ENCODE assay signal across 1 cellular context in the genomic region with DNA sequence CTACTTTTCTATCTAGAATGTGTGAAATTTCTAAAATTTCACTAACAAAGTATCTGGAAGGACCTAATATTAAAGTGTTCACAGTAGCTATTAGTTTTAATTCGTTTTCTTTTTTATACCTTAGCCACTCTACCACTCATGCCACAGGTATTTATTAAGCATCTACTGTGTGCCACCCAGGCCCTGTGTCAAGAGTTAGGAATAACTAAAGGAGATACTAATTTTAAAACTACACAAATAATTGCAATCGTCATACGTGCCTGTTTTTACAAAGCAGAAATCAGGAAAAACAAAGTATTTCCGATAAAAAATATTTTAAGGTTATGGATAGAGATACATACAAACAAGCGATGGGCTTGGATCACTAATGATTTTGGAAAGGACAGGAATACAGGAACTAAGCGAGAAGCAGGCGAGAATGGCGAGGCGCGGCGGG.
A peak's percentile ranks its signal among the peaks of the same experiment; 100 is the strongest.
TF ChIP-seq lines count a peak whose summit lies in the region.

No MANE protein-coding gene starts in this region.

TF ChIP-seq in K562, 482 proteins besides CTCF, POLR2A, EP300 and RAD21 (continues in another document):
- TF ChIP-seq BACH1 (tag; IDR thresholded peaks at IDR 0.05), result peak; percentile 39; the same call in 1 of the 2 replicates
- no peak for TF ChIP-seq TCF7 (IDR thresholded peaks at IDR 0.05; ENCODE audit: borderline replicate concordance)
- TF ChIP-seq TAF9B (IDR thresholded peaks at IDR 0.05; ENCODE audit: partially characterized antibody), result peak; percentile 74
- TF ChIP-seq, protein P1, sequence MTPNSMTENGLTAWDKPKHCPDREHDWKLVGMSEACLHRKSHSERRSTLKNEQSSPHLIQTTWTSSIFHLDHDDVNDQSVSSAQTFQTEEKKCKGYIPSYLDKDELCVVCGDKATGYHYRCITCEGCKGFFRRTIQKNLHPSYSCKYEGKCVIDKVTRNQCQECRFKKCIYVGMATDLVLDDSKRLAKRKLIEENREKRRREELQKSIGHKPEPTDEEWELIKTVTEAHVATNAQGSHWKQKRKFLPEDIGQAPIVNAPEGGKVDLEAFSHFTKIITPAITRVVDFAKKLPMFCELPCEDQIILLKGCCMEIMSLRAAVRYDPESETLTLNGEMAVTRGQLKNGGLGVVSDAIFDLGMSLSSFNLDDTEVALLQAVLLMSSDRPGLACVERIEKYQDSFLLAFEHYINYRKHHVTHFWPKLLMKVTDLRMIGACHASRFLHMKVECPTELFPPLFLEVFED (CRISPR knock-in tag; conservative IDR thresholded peaks at IDR 0.05), result no peak
- no peak for TF ChIP-seq KAT8 (IDR thresholded peaks at IDR 0.05; ENCODE audit: low read depth)
- TF ChIP-seq KDM5B (IDR thresholded peaks at IDR 0.05; ENCODE audit: insufficient replicate concordance, low read depth, low read length), result peak; percentile 86
- TF ChIP-seq, protein P2, sequence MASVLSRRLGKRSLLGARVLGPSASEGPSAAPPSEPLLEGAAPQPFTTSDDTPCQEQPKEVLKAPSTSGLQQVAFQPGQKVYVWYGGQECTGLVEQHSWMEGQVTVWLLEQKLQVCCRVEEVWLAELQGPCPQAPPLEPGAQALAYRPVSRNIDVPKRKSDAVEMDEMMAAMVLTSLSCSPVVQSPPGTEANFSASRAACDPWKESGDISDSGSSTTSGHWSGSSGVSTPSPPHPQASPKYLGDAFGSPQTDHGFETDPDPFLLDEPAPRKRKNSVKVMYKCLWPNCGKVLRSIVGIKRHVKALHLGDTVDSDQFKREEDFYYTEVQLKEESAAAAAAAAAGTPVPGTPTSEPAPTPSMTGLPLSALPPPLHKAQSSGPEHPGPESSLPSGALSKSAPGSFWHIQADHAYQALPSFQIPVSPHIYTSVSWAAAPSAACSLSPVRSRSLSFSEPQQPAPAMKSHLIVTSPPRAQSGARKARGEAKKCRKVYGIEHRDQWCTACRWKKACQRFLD (CRISPR knock-in tag; IDR thresholded peaks at IDR 0.05), result no peak; the same call in 1 of the 2 replicates
- no peak for TF ChIP-seq SMARCB1 (IDR thresholded peaks at IDR 0.05; ENCODE audit: insufficient read length, low read depth)
- no peak for TF ChIP-seq U2AF1 (optimal IDR thresholded peaks at IDR 0.05; ENCODE audit: low read depth, low read length)
- TF ChIP-seq SRSF3 (IDR thresholded peaks at IDR 0.05; ENCODE audit: insufficient read depth, low read length), result no peak
- TF ChIP-seq, protein P3, sequence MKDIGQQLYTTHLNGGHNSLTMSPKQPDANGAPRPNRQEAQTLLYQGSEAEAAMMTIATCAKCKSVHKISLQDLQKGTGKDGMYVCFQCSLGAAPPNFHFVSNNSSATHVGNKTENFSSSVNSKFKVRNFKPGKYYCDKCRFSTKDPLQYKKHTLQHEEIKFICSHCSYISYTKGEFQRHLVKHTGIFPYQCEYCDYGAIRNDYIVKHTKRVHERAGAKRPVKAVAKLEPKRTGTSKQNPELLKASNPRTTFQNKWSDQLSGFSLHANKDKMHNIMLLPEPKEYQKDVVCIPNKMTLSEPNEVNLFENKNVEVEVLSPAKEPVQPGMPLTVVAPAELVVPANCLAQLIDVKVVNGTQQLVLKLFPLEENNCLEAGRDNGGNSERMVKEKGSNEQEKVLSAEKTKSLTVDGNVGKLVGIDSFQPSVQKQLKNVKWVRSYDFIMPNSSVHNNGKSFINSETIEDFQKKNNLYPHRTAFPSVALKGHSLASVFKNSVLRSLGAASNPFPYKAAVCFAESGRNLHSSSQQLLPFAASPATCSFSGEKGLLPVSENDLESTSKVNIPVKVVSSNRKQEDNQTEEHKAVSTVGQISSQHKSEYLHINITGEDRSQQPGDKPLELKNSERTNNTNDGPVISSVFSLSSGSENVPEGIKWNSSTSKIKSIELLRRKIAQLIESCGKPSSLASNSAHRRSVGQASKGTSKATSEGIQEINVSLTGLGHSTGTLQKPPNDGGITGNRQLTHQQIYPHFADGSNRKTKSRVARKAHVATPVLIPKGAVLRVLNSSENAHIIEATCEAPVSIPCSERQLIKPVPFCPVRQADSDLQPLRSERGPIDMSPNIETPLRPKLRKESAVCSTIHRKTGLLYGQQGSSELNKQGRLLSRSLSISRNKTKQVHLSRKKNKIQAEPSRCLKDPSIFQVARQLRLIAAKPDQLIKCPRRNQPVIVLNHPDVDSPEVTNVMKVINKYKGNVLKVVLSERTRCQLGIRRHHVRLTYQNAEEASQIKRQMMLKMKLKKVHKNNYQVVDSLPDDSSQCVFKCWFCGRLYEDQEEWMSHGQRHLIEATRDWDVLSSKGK (CRISPR knock-in tag; IDR thresholded peaks at IDR 0.05), result no peak
- no peak for TF ChIP-seq LCOR (CRISPR knock-in tag; IDR thresholded peaks at IDR 0.05)
- TF ChIP-seq FOXP1 (CRISPR knock-in tag; IDR thresholded peaks at IDR 0.05), result no peak
- TF ChIP-seq TAF1 (IDR thresholded peaks at IDR 0.05; ENCODE audit: control insufficient read depth, extremely low read depth, insufficient read depth, low read length, severe bottlenecking), result no peak
- TF ChIP-seq OTX1 (CRISPR knock-in tag; IDR thresholded peaks at IDR 0.05), result peak; percentile 7; the same call in 1 of the 2 replicates
- TF ChIP-seq ZBTB1 (CRISPR knock-in tag; IDR thresholded peaks at IDR 0.05; ENCODE audit: borderline replicate concordance, low read depth), result no peak
- TF ChIP-seq ESRRA (IDR thresholded peaks at IDR 0.05; ENCODE audit: borderline replicate concordance, low read depth), result no peak
- TF ChIP-seq, protein P4, sequence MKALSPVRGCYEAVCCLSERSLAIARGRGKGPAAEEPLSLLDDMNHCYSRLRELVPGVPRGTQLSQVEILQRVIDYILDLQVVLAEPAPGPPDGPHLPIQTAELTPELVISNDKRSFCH (CRISPR knock-in tag; IDR thresholded peaks at IDR 0.05), result no peak
- TF ChIP-seq, protein P4 (tag; IDR thresholded peaks at IDR 0.05), result no peak
- no peak for TF ChIP-seq ZNF121 (CRISPR knock-in tag; conservative IDR thresholded peaks at IDR 0.05)
- TF ChIP-seq DIDO1 (tag; IDR thresholded peaks at IDR 0.05; ENCODE audit: low read depth), result no peak
- TF ChIP-seq POLR2B (IDR thresholded peaks at IDR 0.05; ENCODE audit: low read depth, partially characterized antibody), result peak; percentile 71
- peak; percentile 87 for TF ChIP-seq TAF7 (tag; IDR thresholded peaks at IDR 0.05)
- no peak for TF ChIP-seq ZNF79 (CRISPR knock-in tag; IDR thresholded peaks at IDR 0.05; ENCODE audit: low read depth)
- peak; percentile 44; the same call in 1 of the 2 replicates for TF ChIP-seq SMARCA4 (IDR thresholded peaks at IDR 0.05)
- TF ChIP-seq NUFIP1 (IDR thresholded peaks at IDR 0.05; ENCODE audit: partially characterized antibody), result no peak
- TF ChIP-seq ZNF324 (CRISPR knock-in tag; IDR thresholded peaks at IDR 0.05), result no peak
- TF ChIP-seq, protein P5, sequence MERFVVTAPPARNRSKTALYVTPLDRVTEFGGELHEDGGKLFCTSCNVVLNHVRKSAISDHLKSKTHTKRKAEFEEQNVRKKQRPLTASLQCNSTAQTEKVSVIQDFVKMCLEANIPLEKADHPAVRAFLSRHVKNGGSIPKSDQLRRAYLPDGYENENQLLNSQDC (CRISPR knock-in tag; IDR thresholded peaks at IDR 0.05), result no peak
- TF ChIP-seq, protein P6, sequence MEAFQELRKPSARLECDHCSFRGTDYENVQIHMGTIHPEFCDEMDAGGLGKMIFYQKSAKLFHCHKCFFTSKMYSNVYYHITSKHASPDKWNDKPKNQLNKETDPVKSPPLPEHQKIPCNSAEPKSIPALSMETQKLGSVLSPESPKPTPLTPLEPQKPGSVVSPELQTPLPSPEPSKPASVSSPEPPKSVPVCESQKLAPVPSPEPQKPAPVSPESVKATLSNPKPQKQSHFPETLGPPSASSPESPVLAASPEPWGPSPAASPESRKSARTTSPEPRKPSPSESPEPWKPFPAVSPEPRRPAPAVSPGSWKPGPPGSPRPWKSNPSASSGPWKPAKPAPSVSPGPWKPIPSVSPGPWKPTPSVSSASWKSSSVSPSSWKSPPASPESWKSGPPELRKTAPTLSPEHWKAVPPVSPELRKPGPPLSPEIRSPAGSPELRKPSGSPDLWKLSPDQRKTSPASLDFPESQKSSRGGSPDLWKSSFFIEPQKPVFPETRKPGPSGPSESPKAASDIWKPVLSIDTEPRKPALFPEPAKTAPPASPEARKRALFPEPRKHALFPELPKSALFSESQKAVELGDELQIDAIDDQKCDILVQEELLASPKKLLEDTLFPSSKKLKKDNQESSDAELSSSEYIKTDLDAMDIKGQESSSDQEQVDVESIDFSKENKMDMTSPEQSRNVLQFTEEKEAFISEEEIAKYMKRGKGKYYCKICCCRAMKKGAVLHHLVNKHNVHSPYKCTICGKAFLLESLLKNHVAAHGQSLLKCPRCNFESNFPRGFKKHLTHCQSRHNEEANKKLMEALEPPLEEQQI (IDR thresholded peaks at IDR 0.05), result 0 out of 2 replicates have a peak, but pooled peaks have one; percentile 30
- peak; percentile 40 for TF ChIP-seq ASH1L (IDR thresholded peaks at IDR 0.05; ENCODE audit: borderline replicate concordance, low read depth, partially characterized antibody)
- TF ChIP-seq RAD51 (IDR thresholded peaks at IDR 0.05; ENCODE audit: borderline replicate concordance, low read depth), result 0 out of 2 replicates have a peak, but pooled peaks have one; percentile 9
- TF ChIP-seq, protein P7, sequence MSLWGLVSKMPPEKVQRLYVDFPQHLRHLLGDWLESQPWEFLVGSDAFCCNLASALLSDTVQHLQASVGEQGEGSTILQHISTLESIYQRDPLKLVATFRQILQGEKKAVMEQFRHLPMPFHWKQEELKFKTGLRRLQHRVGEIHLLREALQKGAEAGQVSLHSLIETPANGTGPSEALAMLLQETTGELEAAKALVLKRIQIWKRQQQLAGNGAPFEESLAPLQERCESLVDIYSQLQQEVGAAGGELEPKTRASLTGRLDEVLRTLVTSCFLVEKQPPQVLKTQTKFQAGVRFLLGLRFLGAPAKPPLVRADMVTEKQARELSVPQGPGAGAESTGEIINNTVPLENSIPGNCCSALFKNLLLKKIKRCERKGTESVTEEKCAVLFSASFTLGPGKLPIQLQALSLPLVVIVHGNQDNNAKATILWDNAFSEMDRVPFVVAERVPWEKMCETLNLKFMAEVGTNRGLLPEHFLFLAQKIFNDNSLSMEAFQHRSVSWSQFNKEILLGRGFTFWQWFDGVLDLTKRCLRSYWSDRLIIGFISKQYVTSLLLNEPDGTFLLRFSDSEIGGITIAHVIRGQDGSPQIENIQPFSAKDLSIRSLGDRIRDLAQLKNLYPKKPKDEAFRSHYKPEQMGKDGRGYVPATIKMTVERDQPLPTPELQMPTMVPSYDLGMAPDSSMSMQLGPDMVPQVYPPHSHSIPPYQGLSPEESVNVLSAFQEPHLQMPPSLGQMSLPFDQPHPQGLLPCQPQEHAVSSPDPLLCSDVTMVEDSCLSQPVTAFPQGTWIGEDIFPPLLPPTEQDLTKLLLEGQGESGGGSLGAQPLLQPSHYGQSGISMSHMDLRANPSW (CRISPR knock-in tag; IDR thresholded peaks at IDR 0.05), result no peak
- TF ChIP-seq MTA2 (IDR thresholded peaks at IDR 0.05; ENCODE audit: low read depth), result peak; percentile 8; the same call in 1 of the 2 replicates
- no peak for TF ChIP-seq MXI1 (IDR thresholded peaks at IDR 0.05; ENCODE audit: low read depth, low read length)
- 0 out of 2 replicates have a peak, but pooled peaks have one; percentile 9 for TF ChIP-seq ZNF174 (CRISPR knock-in tag; IDR thresholded peaks at IDR 0.05)
- TF ChIP-seq, protein P8, sequence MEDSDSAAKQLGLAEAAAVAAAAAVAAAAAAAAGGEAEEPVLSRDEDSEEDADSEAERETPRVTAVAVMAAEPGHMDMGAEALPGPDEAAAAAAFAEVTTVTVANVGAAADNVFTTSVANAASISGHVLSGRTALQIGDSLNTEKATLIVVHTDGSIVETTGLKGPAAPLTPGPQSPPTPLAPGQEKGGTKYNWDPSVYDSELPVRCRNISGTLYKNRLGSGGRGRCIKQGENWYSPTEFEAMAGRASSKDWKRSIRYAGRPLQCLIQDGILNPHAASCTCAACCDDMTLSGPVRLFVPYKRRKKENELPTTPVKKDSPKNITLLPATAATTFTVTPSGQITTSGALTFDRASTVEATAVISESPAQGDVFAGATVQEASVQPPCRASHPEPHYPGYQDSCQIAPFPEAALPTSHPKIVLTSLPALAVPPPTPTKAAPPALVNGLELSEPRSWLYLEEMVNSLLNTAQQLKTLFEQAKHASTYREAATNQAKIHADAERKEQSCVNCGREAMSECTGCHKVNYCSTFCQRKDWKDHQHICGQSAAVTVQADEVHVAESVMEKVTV (CRISPR knock-in tag; IDR thresholded peaks at IDR 0.05), result no peak
- peak; percentile 71; the same call in 1 of the 2 replicates for TF ChIP-seq ZZZ3 (IDR thresholded peaks at IDR 0.05)
- no peak for TF ChIP-seq MCM3 (IDR thresholded peaks at IDR 0.05)
- TF ChIP-seq, protein P9, sequence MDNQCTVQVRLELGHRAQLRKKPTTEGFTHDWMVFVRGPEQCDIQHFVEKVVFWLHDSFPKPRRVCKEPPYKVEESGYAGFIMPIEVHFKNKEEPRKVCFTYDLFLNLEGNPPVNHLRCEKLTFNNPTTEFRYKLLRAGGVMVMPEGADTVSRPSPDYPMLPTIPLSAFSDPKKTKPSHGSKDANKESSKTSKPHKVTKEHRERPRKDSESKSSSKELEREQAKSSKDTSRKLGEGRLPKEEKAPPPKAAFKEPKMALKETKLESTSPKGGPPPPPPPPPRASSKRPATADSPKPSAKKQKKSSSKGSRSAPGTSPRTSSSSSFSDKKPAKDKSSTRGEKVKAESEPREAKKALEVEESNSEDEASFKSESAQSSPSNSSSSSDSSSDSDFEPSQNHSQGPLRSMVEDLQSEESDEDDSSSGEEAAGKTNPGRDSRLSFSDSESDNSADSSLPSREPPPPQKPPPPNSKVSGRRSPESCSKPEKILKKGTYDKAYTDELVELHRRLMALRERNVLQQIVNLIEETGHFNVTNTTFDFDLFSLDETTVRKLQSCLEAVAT (IDR thresholded peaks at IDR 0.05), result 0 out of 4 replicates have a peak, but pooled peaks of 1 of the 2 experiments have one; percentile 15
- no peak for TF ChIP-seq SIRT6 (IDR thresholded peaks at IDR 0.05; ENCODE audit: low read depth, low read length)
- no peak; the same call in 1 of the 2 replicates for TF ChIP-seq THRAP3 (IDR thresholded peaks at IDR 0.05; ENCODE audit: borderline replicate concordance)
- TF ChIP-seq ZNF24 (IDR thresholded peaks at IDR 0.05), result no peak
- TF ChIP-seq MEF2A (IDR thresholded peaks at IDR 0.05; ENCODE audit: control insufficient read depth, low read depth, low read length), result no peak
- no peak for TF ChIP-seq NFIC (IDR thresholded peaks at IDR 0.05)
- TF ChIP-seq, protein P10, sequence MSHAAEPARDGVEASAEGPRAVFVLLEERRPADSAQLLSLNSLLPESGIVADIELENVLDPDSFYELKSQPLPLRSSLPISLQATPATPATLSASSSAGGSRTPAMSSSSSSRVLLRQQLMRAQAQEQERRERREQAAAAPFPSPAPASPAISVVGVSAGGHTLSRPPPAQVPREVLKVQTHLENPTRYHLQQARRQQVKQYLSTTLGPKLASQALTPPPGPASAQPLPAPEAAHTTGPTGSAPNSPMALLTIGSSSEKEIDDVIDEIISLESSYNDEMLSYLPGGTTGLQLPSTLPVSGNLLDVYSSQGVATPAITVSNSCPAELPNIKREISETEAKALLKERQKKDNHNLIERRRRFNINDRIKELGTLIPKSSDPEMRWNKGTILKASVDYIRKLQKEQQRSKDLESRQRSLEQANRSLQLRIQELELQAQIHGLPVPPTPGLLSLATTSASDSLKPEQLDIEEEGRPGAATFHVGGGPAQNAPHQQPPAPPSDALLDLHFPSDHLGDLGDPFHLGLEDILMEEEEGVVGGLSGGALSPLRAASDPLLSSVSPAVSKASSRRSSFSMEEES (CRISPR knock-in tag; IDR thresholded peaks at IDR 0.05), result no peak
- no peak for TF ChIP-seq ZNF184 (CRISPR knock-in tag; IDR thresholded peaks at IDR 0.05)
- peak; percentile 40; the same call in 1 of the 2 replicates for TF ChIP-seq MAFK (IDR thresholded peaks at IDR 0.05; ENCODE audit: low read length)
- TF ChIP-seq ZFP30 (CRISPR knock-in tag; IDR thresholded peaks at IDR 0.05; ENCODE audit: borderline replicate concordance), result no peak
- peak; percentile 80 for TF ChIP-seq PHF20 (IDR thresholded peaks at IDR 0.05; ENCODE audit: partially characterized antibody)
